12 cellular contexts compared by ENCODE assay signal in genomic region chr13:112983042-112983305, GRCh38.
"Had no signal": no experiment of that assay in that cellular context is flagged by ENCODE, and none has a peak within 500 bp of the region (broad histone marks: within the 10 kb centered on the region; RNA-seq: fewer than 3 reads in every experiment).

No MANE protein-coding gene starts in this region.

- H3K27ac ChIP-seq: SJCRH30 had no signal

- H3K36me3 Mint-ChIP-seq: activated CD4-positive, alpha-beta memory T cell treated with anti-CD3 and anti-CD28 coated beads for 36 hours had no signal

- H3K27ac Mint-ChIP-seq: activated CD4-positive, alpha-beta memory T cell treated with anti-CD3 and anti-CD28 coated beads for 36 hours; activated naive CD8-positive, alpha-beta T cell had no signal

- H3K4me3 ChIP-seq: SJCRH30 had no signal

- H3K4me1 ChIP-seq: SJCRH30, tibial nerve had no signal

- H3K9me3 Mint-ChIP-seq: activated CD4-positive, alpha-beta memory T cell treated with anti-CD3 and anti-CD28 coated beads for 36 hours; activated T-cell treated with anti-CD3 and anti-CD28 coated beads, Interleukin-2, amount 50 U/mL, for 4 hours had no signal

- DNase-seq: activated CD4-positive, alpha-beta memory T cell treated with anti-CD3 and anti-CD28 coated beads for 36 hours; activated CD4-positive, CD25-positive, alpha-beta regulatory T cell treated with anti-CD3 and anti-CD28 coated beads, Interleukin-2, amount 50 U/mL, for 72 hours; activated effector memory CD4-positive, alpha-beta T cell treated with anti-CD3 and anti-CD28 coated beads, Interleukin-2, amount 50 U/mL, for 16 hours; activated T-cell treated with anti-CD3 and anti-CD28 coated beads, Interleukin-2, amount 50 U/mL, for 4 hours; anterior cingulate cortex; effector CD8-positive, alpha-beta T cell; mesenchymal stem cell; nephron progenitor cell; SJCRH30; stimulated activated CD4-positive, alpha-beta T cell treated with anti-CD3 and anti-CD28 coated beads, Interleukin-4, amount 100 ng/mL, for 4 hours had no signal

- H3K4me3 Mint-ChIP-seq: activated CD4-positive, alpha-beta memory T cell treated with anti-CD3 and anti-CD28 coated beads for 36 hours; activated naive CD8-positive, alpha-beta T cell; activated T-cell treated with anti-CD3 and anti-CD28 coated beads, Interleukin-2, amount 50 U/mL, for 4 hours; nephron progenitor cell had no signal

- ATAC-seq: activated T-cell treated with anti-CD3 and anti-CD28 coated beads, Interleukin-2, amount 50 U/mL, for 4 hours had no signal

- H3K27me3 Mint-ChIP-seq: activated CD4-positive, alpha-beta memory T cell treated with anti-CD3 and anti-CD28 coated beads for 36 hours; activated naive CD8-positive, alpha-beta T cell had no signal

- H3K36me3 ChIP-seq: SJCRH30, tibial nerve had no signal

- H3K9me3 ChIP-seq: SJCRH30, tibial nerve had no signal
